6 cellular contexts compared by ENCODE assay signal in the genomic region with DNA sequence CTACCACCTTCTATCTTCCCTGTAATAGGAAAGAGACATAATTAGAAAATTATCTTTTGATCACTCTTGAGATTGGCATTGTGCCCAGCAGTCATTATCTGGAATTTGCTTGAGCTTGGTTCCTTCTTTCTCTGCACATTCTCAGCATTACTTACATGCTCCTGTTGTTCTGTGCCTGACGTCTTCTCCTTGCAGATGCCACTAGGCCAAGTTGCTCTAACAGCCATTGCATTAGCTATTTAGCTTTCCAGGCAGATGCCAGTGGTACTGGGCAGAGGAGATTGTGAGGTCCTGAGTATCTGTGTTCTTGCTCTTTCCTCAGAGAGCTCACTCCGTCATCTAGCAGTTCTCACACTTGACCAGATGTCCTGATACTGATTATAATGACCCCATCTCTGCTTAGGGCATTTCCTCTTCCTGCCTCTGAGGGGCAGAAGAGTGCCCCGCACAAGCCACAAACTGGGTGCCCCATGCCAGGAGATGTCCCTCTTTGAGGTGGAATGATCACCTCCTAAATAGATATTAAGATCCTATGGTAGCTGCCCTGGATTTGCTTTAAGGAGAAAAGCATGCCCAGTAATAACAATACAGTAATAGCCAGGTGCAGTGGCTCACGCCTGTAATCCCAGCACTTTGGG. TPM values are rescaled to one million over a fixed set of nuclear protein-coding genes. Genes with fewer than 3 reads are reported as not detected.
DNase-seq lines count a peak whose midpoint lies in the region.

No MANE protein-coding gene starts in this region.

- H3K36me3 Mint-ChIP-seq in dendritic cell treated with granulocyte-macrophage colony-stimulating factor and Interleukin-4, amounts not matched to agents 40 ng/mL and 50 ng/mL, for 4 days (ENCODE audit: low read depth): peaks cover 100% of the 10 kb centered on the region

- H3K9me3 Mint-ChIP-seq in dendritic cell treated with granulocyte-macrophage colony-stimulating factor and Interleukin-4, amounts not matched to agents 40 ng/mL and 50 ng/mL, for 4 days: peaks cover 8% of the 10 kb centered on the region

- H3K4me1 Mint-ChIP-seq in dendritic cell treated with granulocyte-macrophage colony-stimulating factor and Interleukin-4, amounts not matched to agents 40 ng/mL and 50 ng/mL, for 4 days (ENCODE audit: low read depth): peaks cover 46% of the 10 kb centered on the region

- intact Hi-C loops in dendritic cell treated with granulocyte-macrophage colony-stimulating factor and Interleukin-4, amounts not matched to agents 40 ng/mL and 50 ng/mL, for 4 days (cut with micrococcal nuclease): no loop called here

- no peaks in the 10 kb centered on the region for H3K27me3 Mint-ChIP-seq in dendritic cell treated with granulocyte-macrophage colony-stimulating factor and Interleukin-4, amounts not matched to agents 40 ng/mL and 50 ng/mL, for 4 days

- H3K27ac Mint-ChIP-seq in dendritic cell treated with granulocyte-macrophage colony-stimulating factor and Interleukin-4, amounts not matched to agents 40 ng/mL and 50 ng/mL, for 4 days: peak overlapping the region; percentile 69

- DNase-seq in ACHN (peak; percentile 28), KBM-7 (peak; percentile 26), HPDE6-E6E7 (ENCODE audit: extremely low spot score) (no peak), cerebellum (ENCODE audit: low spot score) (no peak), SHP77 treated with DMSO at 0.1 percent for 48 hours (lab: John Stamatoyannopoulos, UW) (no peak)

- in situ Hi-C loops in ACHN (cut with HindIII; ENCODE audit: low pct_ligation_motif_present, low pct_unique_long_range_greater_than_20kb, low sequenced_read_pairs) (no loop called here), KBM-7 (cut with MboI; ENCODE audit: low pct_unique_long_range_greater_than_20kb, low sequenced_read_pairs) (no loop called here)

- H3K4me3 Mint-ChIP-seq in dendritic cell treated with granulocyte-macrophage colony-stimulating factor and Interleukin-4, amounts not matched to agents 40 ng/mL and 50 ng/mL, for 4 days: no peak overlapping the region

RNA-seq across cellular contexts. Expression of a gene that starts 30.7 kb away (rescaled TPM):
- 21.1 TPM for total RNA-seq in cerebellum

RNA-seq across cellular contexts. Expression of a gene that starts 31.1 kb away (rescaled TPM):
- 4.5 TPM for total RNA-seq in cerebellum

RNA-seq across cellular contexts. Expression of a gene that starts 49.3 kb away (rescaled TPM):
- total RNA-seq in cerebellum: 0.18 TPM

RNA-seq across cellular contexts. Expression of a gene that starts 52.4 kb away (rescaled TPM):
- 56.9 TPM for total RNA-seq in cerebellum

RNA-seq across cellular contexts. Expression of a gene that starts 52.7 kb away (rescaled TPM):
- 5.2 TPM for total RNA-seq in cerebellum

Comparison
In these comparisons a context has a peak if more than half of its experiments do, and no peak if none do; other contexts are left out.
1. DNase-seq: peak in ACHN (single experiment) and KBM-7 (single experiment); none in HPDE6-E6E7 (single experiment), cerebellum (single experiment) and SHP77 treated with DMSO at 0.1 percent for 48 hours (single experiment).